Comparison of ENCODE assay signal across 36 cellular contexts in the genomic region with DNA sequence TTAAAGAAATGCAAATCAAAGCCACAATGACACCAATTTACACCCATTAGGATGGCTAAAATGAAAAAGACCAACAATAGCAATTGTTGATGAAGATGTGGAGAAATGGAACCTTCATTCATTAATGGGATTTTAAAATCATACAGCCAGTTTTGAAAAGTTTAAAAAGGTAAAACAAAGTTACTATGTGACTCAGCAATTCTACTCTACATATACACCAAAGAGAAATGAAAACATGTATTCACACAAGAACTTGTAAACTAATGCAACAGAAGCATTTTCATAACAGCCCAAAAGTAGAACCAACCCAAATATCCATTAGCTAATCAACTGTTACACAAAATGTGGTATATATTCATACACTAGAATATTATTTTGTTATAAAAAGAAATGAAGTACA.
"Had no signal": no experiment of that assay in that cellular context is flagged by ENCODE, and none has a peak within 500 bp of the region (broad histone marks: within the 10 kb centered on the region; RNA-seq: fewer than 3 reads in every experiment).

No MANE protein-coding gene starts in this region.

- H3K4me3 ChIP-seq: ascending aorta, cardiac muscle cell had no signal

- DNase-seq: activated CD4-positive, alpha-beta memory T cell treated with anti-CD3 and anti-CD28 coated beads, Interleukin-2, amount 10 ng/mL, durations not matched to agents 7 days and 5 days; activated CD4-positive, alpha-beta T cell treated with anti-CD3 and anti-CD28 coated beads for 1 hour; activated CD4-positive, alpha-beta T cell treated with anti-CD3 and anti-CD28 coated beads for 36 hours; activated CD4-positive, alpha-beta T cell treated with anti-CD3 and anti-CD28 coated beads for 48 hours; activated CD4-positive, alpha-beta T cell treated with anti-CD3 and anti-CD28 coated beads, Interleukin-2, amount 10 ng/mL, durations not matched to agents 7 days and 5 days; activated CD4-positive, alpha-beta T cell treated with anti-CD3 and anti-CD28 coated beads, Interleukin-2, amount 50 U/mL, for 48 hours; activated CD4-positive, CD25-positive, alpha-beta regulatory T cell; activated CD8-positive, alpha-beta memory T cell treated with anti-CD3 and anti-CD28 coated beads for 24 hours; activated CD8-positive, alpha-beta memory T cell treated with anti-CD3 and anti-CD28 coated beads, Interleukin-2, amount 10 ng/mL, durations not matched to agents 7 days and 5 days; activated CD8-positive, alpha-beta memory T cell treated with anti-CD3 and anti-CD28 coated beads, Interleukin-2, amount 50 U/mL, for 48 hours; activated CD8-positive, alpha-beta T cell treated with anti-CD3 and anti-CD28 coated beads, Interleukin-2, amount 10 ng/mL, durations not matched to agents 7 days and 5 days; activated effector memory CD4-positive, alpha-beta T cell treated with Interleukin-2 at 50 U/mL for 16 hours; activated gamma-delta T cell; activated naive CD4-positive, alpha-beta T cell treated with anti-CD3 and anti-CD28 coated beads, Interleukin-2, amount 10 ng/mL, durations not matched to agents 7 days and 5 days; activated naive CD4-positive, alpha-beta T cell treated with Interleukin-2 at 50 U/mL for 16 hours; activated naive CD8-positive, alpha-beta T cell treated with anti-CD3 and anti-CD28 coated beads, Interleukin-2, amount 10 ng/mL, durations not matched to agents 7 days and 5 days; activated naive CD8-positive, alpha-beta T cell treated with anti-CD3 and anti-CD28 coated beads, Interleukin-2, amount 50 U/mL, for 24 hours; activated T-cell treated with anti-CD3 and anti-CD28 coated beads, Interleukin-2, amount 50 U/mL, for 24 hours; activated T-cell treated with anti-CD3 and anti-CD28 coated beads, Interleukin-2, amount 50 U/mL, for 48 hours; amygdala; anterior cingulate cortex; caudate nucleus; T-helper 1 cell; T-helper 9 cell had no signal

- H3K36me3 Mint-ChIP-seq: activated naive CD4-positive, alpha-beta T cell treated with anti-CD3 and anti-CD28 coated beads, Interleukin-2, amount 10 ng/mL, durations not matched to agents 7 days and 5 days had no signal

- H3K27ac ChIP-seq: ascending aorta, cardiac muscle cell, VCaP had no signal

- ATAC-seq: activated CD4-positive, alpha-beta T cell treated with anti-CD3 and anti-CD28 coated beads for 36 hours; activated CD4-positive, CD25-positive, alpha-beta regulatory T cell treated with anti-CD3 and anti-CD28 coated beads, Interleukin-2, amount 50 U/mL, for 24 hours; activated CD8-positive, alpha-beta memory T cell treated with anti-CD3 and anti-CD28 coated beads, Interleukin-2, amount 10 ng/mL, durations not matched to agents 7 days and 5 days; activated CD8-positive, alpha-beta T cell treated with anti-CD3 and anti-CD28 coated beads, Interleukin-2, amount 10 ng/mL, durations not matched to agents 7 days and 5 days; activated naive CD8-positive, alpha-beta T cell treated with anti-CD3 and anti-CD28 coated beads, Interleukin-2, amount 50 U/mL, for 24 hours had no signal

- H3K9me3 Mint-ChIP-seq: activated CD4-positive, alpha-beta T cell treated with anti-CD3 and anti-CD28 coated beads, Interleukin-2, amount 10 ng/mL, durations not matched to agents 7 days and 5 days; activated naive CD4-positive, alpha-beta T cell treated with anti-CD3 and anti-CD28 coated beads, Interleukin-2, amount 50 U/mL, for 24 hours had no signal

- H3K9me3 ChIP-seq: ascending aorta had no signal

- H3K4me1 Mint-ChIP-seq: activated CD4-positive, alpha-beta memory T cell treated with anti-CD3 and anti-CD28 coated beads, Interleukin-2, amount 10 ng/mL, durations not matched to agents 7 days and 5 days; activated CD4-positive, alpha-beta T cell treated with anti-CD3 and anti-CD28 coated beads, Interleukin-2, amount 10 ng/mL, durations not matched to agents 7 days and 5 days; activated naive CD4-positive, alpha-beta T cell treated with anti-CD3 and anti-CD28 coated beads, Interleukin-2, amount 10 ng/mL, durations not matched to agents 7 days and 5 days; activated naive CD8-positive, alpha-beta T cell treated with anti-CD3 and anti-CD28 coated beads, Interleukin-2, amount 10 ng/mL, durations not matched to agents 7 days and 5 days; brain had no signal

- H3K27ac Mint-ChIP-seq: activated CD4-positive, alpha-beta memory T cell treated with anti-CD3 and anti-CD28 coated beads, Interleukin-2, amount 10 ng/mL, durations not matched to agents 7 days and 5 days; activated CD4-positive, alpha-beta T cell treated with anti-CD3 and anti-CD28 coated beads for 36 hours; activated CD4-positive, alpha-beta T cell treated with anti-CD3 and anti-CD28 coated beads, Interleukin-2, amount 10 ng/mL, durations not matched to agents 7 days and 5 days; activated CD8-positive, alpha-beta memory T cell treated with anti-CD3 and anti-CD28 coated beads, Interleukin-2, amount 10 ng/mL, durations not matched to agents 7 days and 5 days; activated CD8-positive, alpha-beta T cell treated with anti-CD3 and anti-CD28 coated beads, Interleukin-2, amount 10 ng/mL, durations not matched to agents 7 days and 5 days; activated naive CD4-positive, alpha-beta T cell treated with anti-CD3 and anti-CD28 coated beads, Interleukin-2, amount 10 ng/mL, durations not matched to agents 7 days and 5 days; activated naive CD4-positive, alpha-beta T cell treated with anti-CD3 and anti-CD28 coated beads, Interleukin-2, amount 50 U/mL, for 24 hours; activated naive CD8-positive, alpha-beta T cell; activated naive CD8-positive, alpha-beta T cell treated with anti-CD3 and anti-CD28 coated beads, Interleukin-2, amount 10 ng/mL, durations not matched to agents 7 days and 5 days; activated naive CD8-positive, alpha-beta T cell treated with anti-CD3 and anti-CD28 coated beads, Interleukin-2, amount 50 U/mL, for 24 hours; activated T-cell treated with anti-CD3 and anti-CD28 coated beads, Interleukin-2, amount 50 U/mL, for 24 hours; activated T-helper 2 cell treated with anti-CD3 and anti-CD28 coated beads, Interferon-gamma antibody, Interleukin-2, Interleukin-4, amounts not matched to agents 10 μg/mL and 5 μg/mL and 100 μg/mL, durations not matched to agents 14 hours and 24 hours and 36 hours; brain; T-helper 1 cell treated with Interleukin-12 subunit alpha and Interleukin-12 subunit beta and Interleukin-4 antibody, amounts not matched to agents 30 μg/mL and 1 μg/mL, for 36 hours had no signal

- H3K4me1 ChIP-seq: ascending aorta had no signal

- H3K27me3 ChIP-seq: ascending aorta, cardiac muscle cell had no signal

- H3K36me3 ChIP-seq: ascending aorta, cardiac muscle cell had no signal

- H3K4me3 Mint-ChIP-seq: activated CD4-positive, alpha-beta memory T cell treated with anti-CD3 and anti-CD28 coated beads, Interleukin-2, amount 10 ng/mL, durations not matched to agents 7 days and 5 days; activated CD4-positive, alpha-beta T cell treated with anti-CD3 and anti-CD28 coated beads for 36 hours; activated CD4-positive, alpha-beta T cell treated with anti-CD3 and anti-CD28 coated beads, Interleukin-2, amount 10 ng/mL, durations not matched to agents 7 days and 5 days; activated CD8-positive, alpha-beta memory T cell treated with anti-CD3 and anti-CD28 coated beads, Interleukin-2, amount 10 ng/mL, durations not matched to agents 7 days and 5 days; activated CD8-positive, alpha-beta T cell treated with anti-CD3 and anti-CD28 coated beads, Interleukin-2, amount 10 ng/mL, durations not matched to agents 7 days and 5 days; activated naive CD4-positive, alpha-beta T cell treated with anti-CD3 and anti-CD28 coated beads, Interleukin-2, amount 10 ng/mL, durations not matched to agents 7 days and 5 days; activated naive CD4-positive, alpha-beta T cell treated with anti-CD3 and anti-CD28 coated beads, Interleukin-2, amount 50 U/mL, for 24 hours; activated naive CD8-positive, alpha-beta T cell; activated naive CD8-positive, alpha-beta T cell treated with anti-CD3 and anti-CD28 coated beads, Interleukin-2, amount 10 ng/mL, durations not matched to agents 7 days and 5 days; activated naive CD8-positive, alpha-beta T cell treated with anti-CD3 and anti-CD28 coated beads, Interleukin-2, amount 50 U/mL, for 24 hours; activated T-cell treated with anti-CD3 and anti-CD28 coated beads, Interleukin-2, amount 50 U/mL, for 24 hours; brain; T-helper 1 cell treated with Interleukin-12 subunit alpha and Interleukin-12 subunit beta and Interleukin-4 antibody, amounts not matched to agents 30 μg/mL and 1 μg/mL, for 36 hours had no signal

- H3K27me3 Mint-ChIP-seq: activated CD4-positive, alpha-beta memory T cell treated with anti-CD3 and anti-CD28 coated beads, Interleukin-2, amount 10 ng/mL, durations not matched to agents 7 days and 5 days; activated CD4-positive, alpha-beta T cell treated with anti-CD3 and anti-CD28 coated beads for 36 hours; activated CD4-positive, alpha-beta T cell treated with anti-CD3 and anti-CD28 coated beads, Interleukin-2, amount 10 ng/mL, durations not matched to agents 7 days and 5 days; activated CD8-positive, alpha-beta memory T cell treated with anti-CD3 and anti-CD28 coated beads, Interleukin-2, amount 10 ng/mL, durations not matched to agents 7 days and 5 days; activated naive CD4-positive, alpha-beta T cell treated with anti-CD3 and anti-CD28 coated beads, Interleukin-2, amount 10 ng/mL, durations not matched to agents 7 days and 5 days; activated naive CD4-positive, alpha-beta T cell treated with anti-CD3 and anti-CD28 coated beads, Interleukin-2, amount 50 U/mL, for 24 hours; activated naive CD8-positive, alpha-beta T cell; activated naive CD8-positive, alpha-beta T cell treated with anti-CD3 and anti-CD28 coated beads, Interleukin-2, amount 10 ng/mL, durations not matched to agents 7 days and 5 days; activated naive CD8-positive, alpha-beta T cell treated with anti-CD3 and anti-CD28 coated beads, Interleukin-2, amount 50 U/mL, for 24 hours; activated T-cell treated with anti-CD3 and anti-CD28 coated beads, Interleukin-2, amount 50 U/mL, for 24 hours; brain had no signal

- FAIRE-seq: bronchial epithelial cell, colon, TTC549 had no signal
